1 cellular context compared by ENCODE assay signal in genomic region chr11:8368772-8369171, GRCh38.
TF ChIP-seq lines count a peak whose summit lies in the region.

No MANE protein-coding gene starts in this region.

TF ChIP-seq in GM23338, 12 proteins besides CTCF, POLR2A, EP300 and RAD21 (continued from another document):
- no peak for TF ChIP-seq ZNF462 (CRISPR knock-in tag; IDR thresholded peaks at IDR 0.05)
- TF ChIP-seq EZH2phosphoT487 (IDR thresholded peaks at IDR 0.05; ENCODE audit: unreplicated experiment) = no peak
